8 cellular contexts compared by ENCODE assay signal in genomic region chr14:24051789-24052655, GRCh38.
DNase-seq lines count a peak whose midpoint lies in the region; ATAC-seq lines count a peak whose summit lies in the region.

TSS of gene CARMIL3 (plus strand) at chr14:24052009. CDS start at chr14:24052154, 145 bp downstream.

- H3K9ac ChIP-seq in BLaER1, result peak within 1 kb of the TSS; percentile 85

- ATAC-seq in GM19025 (IDR thresholded peaks at IDR 0.05; ENCODE audit: low read depth, unreplicated experiment) (peak; percentile 72), HG03342 (IDR thresholded peaks at IDR 0.05; ENCODE audit: unreplicated experiment) (peak; percentile 67)

- H3K4me3 ChIP-seq in BLaER1, result peak within 1 kb of the TSS; percentile 74

- H3K27ac ChIP-seq in BLaER1, result peak within 1 kb of the TSS; percentile 86

- DNase-seq in NCI-H748 treated with DMSO at 0.1 percent for 48 hours (lab: John Stamatoyannopoulos, UW) (peak; percentile 47), epidermal melanocyte (ENCODE audit: insufficient read length, low spot score) (peak; percentile 33), middle frontal gyrus (ENCODE audit: extremely low spot score, low spot score) (peak; percentile 51)
- DNase-seq in activated CD8-positive, alpha-beta memory T cell treated with anti-CD3 and anti-CD28 coated beads, Interleukin-2, amount 50 U/mL, for 48 hours, result peak; percentile 81
- DNase-seq in stimulated activated CD8-positive, alpha-beta memory T cell treated with anti-CD3 and anti-CD28 coated beads, Interleukin-7, amount 100 ng/mL, for 24 hours (ENCODE audit: low read depth), result peak; percentile 30

- no peaks in the 10 kb centered on the region for H4K20me1 ChIP-seq in BLaER1

- H3K4me2 ChIP-seq in BLaER1, result peak within 1 kb of the TSS; percentile 100

- H3K36me3 ChIP-seq in BLaER1, result no peaks in the 10 kb centered on the region

- H3K9me3 ChIP-seq in BLaER1, result no peaks in the 10 kb centered on the region

- peaks cover 39% of the 10 kb centered on the region for H3K4me1 ChIP-seq in BLaER1

- peaks cover 22% of the 10 kb centered on the region for H3K27me3 ChIP-seq in BLaER1

Comparison
In these comparisons a context has a peak if more than half of its experiments do, and no peak if none do; other contexts are left out.
1. Peak in every context shown above with its lines: DNase-seq, ATAC-seq, H3K4me3 ChIP-seq and H3K27ac ChIP-seq.
2. DNase-seq: peak in every context shown above with its lines; median percentile 81 in activated CD8-positive, alpha-beta memory T cell treated with anti-CD3 and anti-CD28 coated beads, Interleukin-2, amount 50 U/mL, for 48 hours; 51 in middle frontal gyrus; 47 in NCI-H748 treated with DMSO at 0.1 percent for 48 hours; 33 in epidermal melanocyte; 30 in stimulated activated CD8-positive, alpha-beta memory T cell treated with anti-CD3 and anti-CD28 coated beads, Interleukin-7, amount 100 ng/mL, for 24 hours.